ENCODE assay signal across 8 cellular contexts in genomic region chr1:40316595-40317393, GRCh38. TPM values are rescaled to one million over a fixed set of nuclear protein-coding genes. Genes with fewer than 3 reads are reported as not detected.
DNase-seq lines count a peak whose midpoint lies in the region; ATAC-seq and TF ChIP-seq lines count a peak whose summit lies in the region.

Gene COL9A2, minus strand, starts transcription at chr1:40317286. Its CDS starts 89 bp downstream, at chr1:40317197.

- peak within 1 kb of the TSS; percentile 58 for H3K4me3 ChIP-seq in GM06990 (replicated peaks; ENCODE audit: low read depth, low read length)

- peak; percentile 85 for DNase-seq in GM06990 (ENCODE audit: extremely low read depth, insufficient read length)
- peak; percentile 45 for DNase-seq in NCI-H2227 (lab: John Stamatoyannopoulos, UW; ENCODE audit: unreplicated experiment)
- DNase-seq in activated CD8-positive, alpha-beta memory T cell treated with anti-CD3 and anti-CD28 coated beads, Interleukin-2, amount 50 U/mL, for 4 hours = peak; percentile 70
- DNase-seq in erythroblast (lab: John Stamatoyannopoulos, UW) = peak; percentile 40 to 62
- DNase-seq in myocyte (ENCODE audit: low read depth) = peak; percentile 23
- peak; percentile 8 to 68 (median 55) for DNase-seq in stimulated activated naive CD4-positive, alpha-beta T cell (lab: John Stamatoyannopoulos, UW)
- no peak for DNase-seq in NOMO-1 treated with dmso at 0.1 percent for 144 hours (lab: John Stamatoyannopoulos, UW; ENCODE audit: unreplicated experiment)

- TF ChIP-seq CTCF in GM06990 (IDR thresholded peaks at IDR 0.05; ENCODE audit: insufficient read depth, low read length, poor library complexity, severe bottlenecking) = no peak

- no peaks in the 10 kb centered on the region for H3K36me3 ChIP-seq in GM06990 (ENCODE audit: control insufficient read depth, insufficient read depth, low read length)

- ATAC-seq in GM21526 (IDR thresholded peaks at IDR 0.05; ENCODE audit: low FRiP score, unreplicated experiment) = no peak

- H3K27me3 ChIP-seq in GM06990 (replicated peaks; ENCODE audit: control insufficient read depth, insufficient read depth, low read length) = no peaks in the 10 kb centered on the region; the same call in none of the 2 replicates

- TF ChIP-seq POLR2A in erythroblast (IDR thresholded peaks at IDR 0.05; ENCODE audit: low read length) = no peak

RNA-seq across cellular contexts. Expression of gene COL9A2, which starts in this region (rescaled TPM):
- total RNA-seq in myocyte = 0.24 and 0.94 TPM in 2 replicates
- polyA plus RNA-seq in myocyte (2012) = 0.25 TPM

Comparison
In these comparisons a context has a peak if more than half of its experiments do, and no peak if none do; other contexts are left out.
1. Peak in DNase-seq in myocyte; RNA of the gene not detected or under 1 TPM.